14 cellular contexts compared by ENCODE assay signal in the genomic region with DNA sequence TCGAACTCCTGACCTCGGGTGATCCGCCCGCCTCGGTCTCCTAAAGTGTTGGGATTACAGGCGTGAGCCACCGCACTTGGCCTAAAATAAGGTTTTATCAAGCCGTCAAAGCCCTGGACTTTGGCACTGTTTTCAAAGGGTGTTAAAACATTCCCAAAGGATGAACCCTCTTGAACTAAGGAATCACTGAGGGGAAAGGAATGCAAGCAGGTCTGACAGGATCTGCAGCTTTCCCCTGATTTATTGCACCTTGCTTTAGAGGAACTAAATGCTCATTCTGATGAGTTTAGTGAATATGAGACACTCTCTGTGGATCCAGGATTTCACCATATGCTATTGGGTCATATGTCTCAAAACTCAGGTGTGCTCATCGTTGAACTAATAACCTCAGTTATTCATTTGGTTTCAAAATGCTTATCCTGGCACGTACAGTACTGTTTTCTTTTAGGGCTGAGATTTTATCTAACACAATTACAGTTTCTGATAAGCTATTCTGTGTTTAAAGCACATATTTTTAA.
DNase-seq lines count a peak whose midpoint lies in the region; ATAC-seq and TF ChIP-seq lines count a peak whose summit lies in the region.
"Had no signal": no experiment of that assay in that cellular context is flagged by ENCODE, and none has a peak within 500 bp of the region (broad histone marks: within the 10 kb centered on the region; RNA-seq: fewer than 3 reads in every experiment).

No MANE protein-coding gene starts in this region.

- peak overlapping the region; percentile 19; the same call in 1 of the 2 replicates for H2AFZ ChIP-seq in PC-9

- DNase-seq in GM03348 (ENCODE audit: low spot score) = peak; percentile 45
- peak; percentile 88 to 100 for DNase-seq in PC-9
- DNase-seq in fibroblast of villous mesenchyme (ENCODE audit: low read depth) = peak; percentile 50
- no peak for DNase-seq in osteocyte (ENCODE audit: extremely low spot score, unreplicated experiment)
- DNase-seq in GM19238 (ENCODE audit: insufficient read length, low spot score) = no peak
- DNase-seq in NCI-H1930 (lab: John Stamatoyannopoulos, UW) = no peak
- DNase-seq: aorta; KG1; NCI-H774; stimulated activated CD8-positive, alpha-beta memory T cell treated with anti-CD3 and anti-CD28 coated beads, Interleukin-4, amount 100 ng/mL, for 48 hours had no signal

- no peak for ATAC-seq in HG03460 (IDR thresholded peaks at IDR 0.05; ENCODE audit: unreplicated experiment)
- ATAC-seq in GM18505 (IDR thresholded peaks at IDR 0.05; ENCODE audit: unreplicated experiment) = no peak

- peaks cover 23% of the 10 kb centered on the region for H3F3A ChIP-seq in PC-9 (ENCODE audit: insufficient read depth, low read depth)

- intact Hi-C loops in PC-9 (cut with micrococcal nuclease; ENCODE audit: unreplicated experiment) = loop anchor here (1.0 to 5.0 kb wide), 11 partner anchors 25 to 960 kb away; a partner anchor contains a TSS

- TF ChIP-seq POLR2A in GM18505 (IDR thresholded peaks at IDR 0.05; ENCODE audit: borderline replicate concordance, extremely low read depth, insufficient read depth, insufficient read length) = no peak

- no peaks in the 10 kb centered on the region for H3K9me2 ChIP-seq in PC-9 (ENCODE audit: insufficient read depth)

- CTCF ChIA-PET in PC-9 (lab: Charles Lee) = interaction anchor here (1.2 kb wide), 1 partner anchor 25 kb away, joined by 4 read pairs; no protein-coding TSS in a partner anchor

- H3K27ac Mint-ChIP-seq in osteocyte (ENCODE audit: unreplicated experiment) = peak overlapping the region; percentile 86
- H3K27ac Mint-ChIP-seq: memory B cell; T-helper 1 cell treated with Interleukin-12 subunit alpha and Interleukin-12 subunit beta and Interleukin-4 antibody, amounts not matched to agents 30 μg/mL and 1 μg/mL, for 36 hours had no signal

- peak overlapping the region; percentile 68 for H3K4me2 ChIP-seq in PC-9

- H3K9me3 ChIP-seq in PC-9 (ENCODE audit: insufficient read depth, low read depth) = no peaks in the 10 kb centered on the region; the same call in 1 of the 2 replicates

- BruUV-seq in PC-9 (replicated peaks; lab: Mats Ljungman, UMichigan) = no TSS peak

- H3K27me3 ChIP-seq in PC-9 (ENCODE audit: insufficient read depth, low read depth) = no peaks in the 10 kb centered on the region

- H3K4me3 ChIP-seq in PC-9 = peak overlapping the region; percentile 19; the same call in 1 of the 2 replicates
- H3K4me3 ChIP-seq in fibroblast of villous mesenchyme (ENCODE audit: low read depth, low read length) = no peak overlapping the region

- no peaks in the 10 kb centered on the region for H4K20me1 ChIP-seq in PC-9 (ENCODE audit: insufficient read depth)

- no peaks in the 10 kb centered on the region for H3K36me3 Mint-ChIP-seq in osteocyte (ENCODE audit: unreplicated experiment)
- H3K36me3 Mint-ChIP-seq: memory B cell had no signal

- no peaks in the 10 kb centered on the region for H3K27me3 Mint-ChIP-seq in osteocyte (ENCODE audit: unreplicated experiment)

- TF ChIP-seq CTCF in PC-9 (conservative IDR thresholded peaks at IDR 0.05) (no peak), fibroblast of villous mesenchyme (IDR thresholded peaks at IDR 0.05; ENCODE audit: insufficient read depth, low read depth, low read length) (no peak), osteocyte (IDR thresholded peaks at IDR 0.05) (no peak)

- H3K79me2 ChIP-seq in PC-9 (ENCODE audit: low read depth) = peaks cover 11% of the 10 kb centered on the region; the same call in 1 of the 2 replicates

- POLR2A ChIA-PET in PC-9 (lab: Charles Lee; ENCODE audit: unreplicated experiment) = interaction anchor here (0.6 kb wide), 1 partner anchor 63 kb away, joined by 4 read pairs; a partner anchor contains a TSS

- H3K4me1 Mint-ChIP-seq in osteocyte (ENCODE audit: unreplicated experiment) = peaks cover 72% of the 10 kb centered on the region
- H3K4me1 Mint-ChIP-seq: memory B cell had no signal

- H3K9me3 Mint-ChIP-seq in osteocyte (ENCODE audit: unreplicated experiment) = no peaks in the 10 kb centered on the region
- H3K9me3 Mint-ChIP-seq: memory B cell; T-helper 1 cell treated with Interleukin-12 subunit alpha and Interleukin-12 subunit beta and Interleukin-4 antibody, amounts not matched to agents 30 μg/mL and 1 μg/mL, for 36 hours had no signal

- peaks cover 71% of the 10 kb centered on the region for H3K4me1 ChIP-seq in PC-9 (replicated peaks; ENCODE audit: insufficient read depth)

- peak overlapping the region; percentile 87 for H3K27ac ChIP-seq in PC-9

- H3K36me3 ChIP-seq in PC-9 (ENCODE audit: low read depth) = no peaks in the 10 kb centered on the region

- no peak overlapping the region for H3K4me3 Mint-ChIP-seq in osteocyte (ENCODE audit: unreplicated experiment)
- H3K4me3 Mint-ChIP-seq: memory B cell; T-helper 1 cell treated with Interleukin-12 subunit alpha and Interleukin-12 subunit beta and Interleukin-4 antibody, amounts not matched to agents 30 μg/mL and 1 μg/mL, for 36 hours had no signal

Comparison
In these comparisons a context has a peak if more than half of its experiments do, and no peak if none do; other contexts are left out.
1. DNase-seq: peak in GM03348 (single experiment), PC-9 (2 of 2) and fibroblast of villous mesenchyme (single experiment); none in osteocyte (single experiment), GM19238 (single experiment) and NCI-H1930 (0 of 2).